Comparison of ENCODE assay signal across 15 cellular contexts in genomic region chr4:78767350-78767749, GRCh38. TPM values are rescaled to one million over a fixed set of nuclear protein-coding genes. Genes with fewer than 3 reads are reported as not detected.
DNase-seq lines count a peak whose midpoint lies in the region; ATAC-seq and TF ChIP-seq lines count a peak whose summit lies in the region.
"Had no signal": no experiment of that assay in that cellular context is flagged by ENCODE, and none has a peak within 500 bp of the region (broad histone marks: within the 10 kb centered on the region; RNA-seq: fewer than 3 reads in every experiment).

No MANE protein-coding gene starts in this region.

- no peak overlapping the region for H3K4me3 ChIP-seq in OCI-LY7 (ENCODE audit: low read depth, low read length, poor library complexity, severe bottlenecking)
- H3K4me3 ChIP-seq: ovary, PC-9 had no signal

- peak overlapping the region; percentile 4; the same call in 1 of the 2 replicates for H3K4me2 ChIP-seq in OCI-LY7 (ENCODE audit: low read length)
- H3K4me2 ChIP-seq: PC-9 had no signal

- DNase-seq in OCI-LY7 (ENCODE audit: low spot score) (no peak), superior temporal gyrus (ENCODE audit: extremely low spot score) (no peak), NCI-H345 treated with DMSO at 0.1 percent for 48 hours (lab: John Stamatoyannopoulos, UW; ENCODE audit: unreplicated experiment) (no peak), iPS-NIHi11 (ENCODE audit: low spot score) (no peak), NCI-H524 (lab: John Stamatoyannopoulos, UW) (no peak)
- DNase-seq: activated naive CD8-positive, alpha-beta T cell treated with anti-CD3 and anti-CD28 coated beads for 36 hours; CD8-positive, alpha-beta T cell; left ventricle myocardium superior; NCI-H2081 treated with DMSO at 0.1 percent for 48 hours; ovary; PC-9; stimulated activated CD4-positive, alpha-beta T cell treated with anti-CD3 and anti-CD28 coated beads, Interleukin-2, amount 100 ng/mL, for 48 hours had no signal

- H3K9me3 ChIP-seq in OCI-LY7 (ENCODE audit: low read length), result no peaks in the 10 kb centered on the region
- H3K9me3 ChIP-seq: ovary had no signal

- no peaks in the 10 kb centered on the region for H3K36me3 ChIP-seq in OCI-LY7 (ENCODE audit: insufficient read depth, low read length)
- H3K36me3 ChIP-seq: ovary had no signal

- no peak overlapping the region for H3K27ac ChIP-seq in OCI-LY7 (ENCODE audit: low read depth, low read length, poor library complexity, severe bottlenecking)
- H3K27ac ChIP-seq: ovary, PC-9 had no signal

- CTCF ChIA-PET in OCI-LY7 (lab: Charles Lee; ENCODE audit: unreplicated experiment), result interaction anchor here (0.8 kb wide), 1 partner anchor 10 kb away, joined by 3 read pairs; no protein-coding TSS in a partner anchor

- H4K20me1 ChIP-seq in OCI-LY7 (ENCODE audit: insufficient read depth, low read length), result no peaks in the 10 kb centered on the region

- intact Hi-C loops in OCI-LY7 (cut with micrococcal nuclease; ENCODE audit: unreplicated experiment), result no loop called here

- H3K9me2 ChIP-seq in OCI-LY7 (ENCODE audit: insufficient read depth, low read length), result no peaks in the 10 kb centered on the region

- H3K79me2 ChIP-seq in OCI-LY7 (ENCODE audit: insufficient read depth, low read depth, low read length), result no peaks in the 10 kb centered on the region

- H2AFZ ChIP-seq in OCI-LY7 (ENCODE audit: low read length), result peak overlapping the region; percentile 50; the same call in 1 of the 2 replicates
- H2AFZ ChIP-seq: PC-9 had no signal

- peaks cover 29% of the 10 kb centered on the region for H3K4me1 ChIP-seq in OCI-LY7 (ENCODE audit: insufficient read depth, low read length, poor library complexity, severe bottlenecking)

- POLR2A ChIA-PET in OCI-LY7 (lab: Charles Lee), result interaction anchor here (0.7 to 7.4 kb wide), 15 partner anchors 9 to 155 kb away, joined by 3 to 73 read pairs (median 4); partner anchors contain the start of gene BMP2K

- TF ChIP-seq CTCF in OCI-LY7 (conservative IDR thresholded peaks at IDR 0.05; ENCODE audit: low read length), result no peak

- no TSS peak for BruUV-seq in OCI-LY7 (replicated peaks; lab: Mats Ljungman, UMichigan)

- peak; percentile 71 for ATAC-seq in GM18868 (IDR thresholded peaks at IDR 0.05; ENCODE audit: unreplicated experiment)
- ATAC-seq in GM21528 (IDR thresholded peaks at IDR 0.05; ENCODE audit: low FRiP score, unreplicated experiment), result peak; percentile 68
- peak; percentile 67 for ATAC-seq in HG03095 (IDR thresholded peaks at IDR 0.05; ENCODE audit: unreplicated experiment)
- ATAC-seq: CD8-positive, alpha-beta T cell; left ventricle myocardium superior had no signal

RNA-seq across cellular contexts. Expression of gene BMP2K, which starts 8.8 kb away (rescaled TPM):
- total RNA-seq in OCI-LY7 (2014; rRNA removed; shearing (Covaris generic)), result 26.1 and 43.4 TPM in 2 replicates
- 61.1 and 66.1 TPM in 2 replicates for total RNA-seq in OCI-LY7 (2022)
